Comparison of ENCODE assay signal across 16 cellular contexts in genomic region chr11:36417154-36417553, GRCh38.
DNase-seq lines count a peak whose midpoint lies in the region; ATAC-seq, FAIRE-seq and TF ChIP-seq lines count a peak whose summit lies in the region.
"Had no signal": no experiment of that assay in that cellular context is flagged by ENCODE, and none has a peak within 500 bp of the region (broad histone marks: within the 10 kb centered on the region; RNA-seq: fewer than 3 reads in every experiment).

No MANE protein-coding gene starts in this region.

- no peaks in the 10 kb centered on the region for H3K9me3 Mint-ChIP-seq in activated CD4-positive, alpha-beta T cell treated with anti-CD3 and anti-CD28 coated beads, Interleukin-2, amount 10 ng/mL, durations not matched to agents 24 days and 14 days
- H3K9me3 Mint-ChIP-seq in stimulated activated effector memory CD8-positive, alpha-beta T cell treated with anti-CD3 and anti-CD28 coated beads, Interleukin-12 subunit alpha, Interleukin-12 subunit beta, amount 100 ng/mL, for 72 hours: no peaks in the 10 kb centered on the region
- H3K9me3 Mint-ChIP-seq: CD14-positive monocyte had no signal

- H4K20me1 ChIP-seq in GM12878 (ENCODE audit: control insufficient read depth, insufficient read depth): no peaks in the 10 kb centered on the region

- H3K4me2 ChIP-seq in GM12878 (ENCODE audit: control insufficient read depth, insufficient read depth): no peak overlapping the region

- H2AFZ ChIP-seq in GM12878 (ENCODE audit: control insufficient read depth, low read depth, low read length): no peak overlapping the region

- peaks cover 63% of the 10 kb centered on the region for H3K4me1 Mint-ChIP-seq in activated CD4-positive, alpha-beta T cell treated with anti-CD3 and anti-CD28 coated beads, Interleukin-2, amount 10 ng/mL, durations not matched to agents 24 days and 14 days
- peaks cover 73% of the 10 kb centered on the region for H3K4me1 Mint-ChIP-seq in stimulated activated effector memory CD8-positive, alpha-beta T cell treated with anti-CD3 and anti-CD28 coated beads, Interleukin-12 subunit alpha, Interleukin-12 subunit beta, amount 100 ng/mL, for 72 hours

- peak overlapping the region; percentile 69 for H3K27ac Mint-ChIP-seq in activated CD4-positive, alpha-beta T cell treated with anti-CD3 and anti-CD28 coated beads, Interleukin-2, amount 10 ng/mL, durations not matched to agents 24 days and 14 days
- H3K27ac Mint-ChIP-seq in stimulated activated effector memory CD8-positive, alpha-beta T cell treated with anti-CD3 and anti-CD28 coated beads, Interleukin-12 subunit alpha, Interleukin-12 subunit beta, amount 100 ng/mL, for 72 hours: peak overlapping the region; percentile 82

- no peaks in the 10 kb centered on the region for H3K27me3 Mint-ChIP-seq in activated CD4-positive, alpha-beta T cell treated with anti-CD3 and anti-CD28 coated beads, Interleukin-2, amount 10 ng/mL, durations not matched to agents 24 days and 14 days

- no peak for TF ChIP-seq CTCF in GM12878 (IDR thresholded peaks at IDR 0.05 in 2 of 3, conservative IDR thresholded peaks at IDR 0.05 in 1 of 3; ENCODE audit: control insufficient read depth in 2 of 3, extremely low read depth in 1 of 3, insufficient read depth in 1 of 3, low read depth in 3 of 3, low read length in 3 of 3)
- TF ChIP-seq CTCF in psoas muscle (IDR thresholded peaks at IDR 0.05): no peak

- H3K79me2 ChIP-seq in GM12878 (ENCODE audit: control insufficient read depth, insufficient read depth, low read length): no peaks in the 10 kb centered on the region

- SMC1A ChIA-PET in GM12878 (lab: Charles Lee; ENCODE audit: uncharacterized antibody, unreplicated experiment): interaction anchor here (0.7 kb wide), 1 partner anchor 76 kb away, joined by 3 read pairs; no protein-coding TSS in a partner anchor

- H3K4me3 Mint-ChIP-seq in activated CD4-positive, alpha-beta T cell treated with anti-CD3 and anti-CD28 coated beads, Interleukin-2, amount 10 ng/mL, durations not matched to agents 24 days and 14 days: peak overlapping the region; percentile 46
- peak overlapping the region; percentile 49 for H3K4me3 Mint-ChIP-seq in stimulated activated effector memory CD8-positive, alpha-beta T cell treated with anti-CD3 and anti-CD28 coated beads, Interleukin-12 subunit alpha, Interleukin-12 subunit beta, amount 100 ng/mL, for 72 hours

- no peak for FAIRE-seq in GM12878 (lab: Jason Lieb, UNC)
- FAIRE-seq: A204.1 had no signal

- DNase-seq in activated CD4-positive, alpha-beta T cell treated with anti-CD3 and anti-CD28 coated beads, Interleukin-2, amount 10 ng/mL, durations not matched to agents 24 days and 14 days: no peak
- DNase-seq in activated CD4-positive, alpha-beta T cell treated with anti-CD3 and anti-CD28 coated beads for 4 hours: no peak
- no peak for DNase-seq in GM12878 (ENCODE audit: low read depth, low spot score)
- DNase-seq in stimulated activated effector memory CD8-positive, alpha-beta T cell treated with anti-CD3 and anti-CD28 coated beads, Interleukin-12 subunit alpha, Interleukin-12 subunit beta, amount 100 ng/mL, for 72 hours (ENCODE audit: low spot score in 2 of 2): no peak
- DNase-seq in NCI-H1694 (lab: John Stamatoyannopoulos, UW): no peak
- no peak for DNase-seq in psoas muscle
- DNase-seq in T-helper 2 cell: no peak
- DNase-seq: activated T-cell treated with anti-CD3 and anti-CD28 coated beads for 4 hours, left ventricle myocardium superior, NCI-H1105, SHP77 treated with DMSO at 0.1 percent for 48 hours had no signal

- no peak overlapping the region for H3K4me3 ChIP-seq in GM12878
- H3K4me3 ChIP-seq in psoas muscle: no peak overlapping the region
- H3K4me3 ChIP-seq: tibial nerve had no signal

- CTCF ChIA-PET in GM12878 (lab: Yijun Ruan, JAX): no interaction called here

- TF ChIP-seq RAD21 in GM12878 (IDR thresholded peaks at IDR 0.05; ENCODE audit: insufficient read depth, low read depth, low read length): no peak

- BruUV-seq in GM12878 (replicated peaks; lab: Mats Ljungman, UMichigan): no TSS peak

- WGBS in GM12878 (ENCODE audit: insufficient coverage, insufficient replicate concordance, low lambda C conversion rate, missing lambda C conversion rate): 37% methylated on average over 5 of the region's 5 CpGs
- WGBS in psoas muscle, 3 donors: 87 to 94% (median 91%) methylated on average over 5 of the region's 5 CpGs

- H3K27ac ChIP-seq in GM12878 (ENCODE audit: control insufficient read depth, insufficient read depth): no peak overlapping the region
- no peak overlapping the region for H3K27ac ChIP-seq in psoas muscle
- H3K27ac ChIP-seq: tibial nerve had no signal

- TF ChIP-seq POLR2A in GM12878 (IDR thresholded peaks at IDR 0.05; ENCODE audit: low read depth, low read length): no peak

- RAD21 ChIA-PET in GM12878 (lab: Charles Lee; ENCODE audit: unreplicated experiment): no interaction called here

- H3K9ac ChIP-seq in GM12878 (ENCODE audit: control insufficient read depth, insufficient read depth, low read length): no peak overlapping the region

- POLR2A ChIA-PET in GM12878 (lab: Charles Lee): no interaction called here

- H3K4me1 ChIP-seq in GM12878 (ENCODE audit: control insufficient read depth, insufficient read depth, low read length) (no peaks in the 10 kb centered on the region), psoas muscle (no peaks in the 10 kb centered on the region)

- H3K36me3 Mint-ChIP-seq in activated CD4-positive, alpha-beta T cell treated with anti-CD3 and anti-CD28 coated beads, Interleukin-2, amount 10 ng/mL, durations not matched to agents 24 days and 14 days (ENCODE audit: low read depth): peaks cover 54% of the 10 kb centered on the region
- H3K36me3 Mint-ChIP-seq in stimulated activated effector memory CD8-positive, alpha-beta T cell treated with anti-CD3 and anti-CD28 coated beads, Interleukin-12 subunit alpha, Interleukin-12 subunit beta, amount 100 ng/mL, for 72 hours: peaks cover 69% of the 10 kb centered on the region

- in situ Hi-C loops in GM12878 (cut with MboI): no loop called here

- H3K27me3 ChIP-seq in GM12878 (replicated peaks in 1 of 2; ENCODE audit: control insufficient read depth in 2 of 2, insufficient read depth in 2 of 2, low read length in 1 of 2) (no peaks in the 10 kb centered on the region; a peak in 1 of 4 replicates), psoas muscle (ENCODE audit: insufficient read depth in 3 of 3, low read length in 2 of 3) (no peaks in the 10 kb centered on the region)
- H3K27me3 ChIP-seq: tibial nerve had no signal

- H3K36me3 ChIP-seq in GM12878 (ENCODE audit: control insufficient read depth in 2 of 2, insufficient read depth in 2 of 2, low read length in 1 of 2): no peaks in the 10 kb centered on the region
- peaks cover 0 to 3% of the 10 kb centered on the region in 2 donors for H3K36me3 ChIP-seq in psoas muscle (ENCODE audit: insufficient read depth in 1 of 2, low read depth in 1 of 2)
- H3K36me3 ChIP-seq: tibial nerve had no signal

- peak; percentile 58 for ATAC-seq in HG02981 (IDR thresholded peaks at IDR 0.05; ENCODE audit: unreplicated experiment)
- ATAC-seq in GM12878: peak; percentile 70
- ATAC-seq in stimulated activated effector memory CD8-positive, alpha-beta T cell treated with anti-CD3 and anti-CD28 coated beads, Interleukin-12 subunit alpha, Interleukin-12 subunit beta, amount 100 ng/mL, for 72 hours: peak; percentile 55
- no peak for ATAC-seq in psoas muscle
- ATAC-seq: esophagus mucosa, left ventricle myocardium superior had no signal

- intact Hi-C loops in activated CD4-positive, alpha-beta T cell treated with anti-CD3 and anti-CD28 coated beads, Interleukin-2, amount 10 ng/mL, durations not matched to agents 24 days and 14 days (cut with micrococcal nuclease): no loop called here
- intact Hi-C loops in GM12878 (cut with micrococcal nuclease; ENCODE audit: unreplicated experiment) (no loop called here), psoas muscle (cut with DNase I) (loop anchor here in 1 of 2 donors (5.0 kb wide), 1 partner anchor 1400 kb away; no protein-coding TSS in a partner anchor)

- TF ChIP-seq EP300 in GM12878 (IDR thresholded peaks at IDR 0.05; ENCODE audit: borderline replicate concordance in 1 of 2, control insufficient read depth in 1 of 2, low read depth in 2 of 2, low read length in 2 of 2): no peak

- no peaks in the 10 kb centered on the region; the same call in 2 of the 3 replicates for H3K9me3 ChIP-seq in GM12878 (replicated peaks; ENCODE audit: control insufficient read depth, insufficient read depth, low read length)
- no peaks in the 10 kb centered on the region for H3K9me3 ChIP-seq in psoas muscle
- H3K9me3 ChIP-seq: tibial nerve had no signal

TF ChIP-seq in GM12878, 131 proteins besides CTCF, POLR2A, EP300 and RAD21:
- TF ChIP-seq RUNX3 (IDR thresholded peaks at IDR 0.05; ENCODE audit: low read length) (peak; percentile 58), ZNF384 (IDR thresholded peaks at IDR 0.05; ENCODE audit: borderline replicate concordance, low read depth, low read length) (no peak)

Comparison
In these comparisons a context has a peak if more than half of its experiments do, and no peak if none do; other contexts are left out.
1. ATAC-seq: peak in HG02981 (single experiment), GM12878 (single experiment) and stimulated activated effector memory CD8-positive, alpha-beta T cell treated with anti-CD3 and anti-CD28 coated beads, Interleukin-12 subunit alpha, Interleukin-12 subunit beta, amount 100 ng/mL, for 72 hours (single experiment); none in psoas muscle (0 of 4).